In the genomic region with DNA sequence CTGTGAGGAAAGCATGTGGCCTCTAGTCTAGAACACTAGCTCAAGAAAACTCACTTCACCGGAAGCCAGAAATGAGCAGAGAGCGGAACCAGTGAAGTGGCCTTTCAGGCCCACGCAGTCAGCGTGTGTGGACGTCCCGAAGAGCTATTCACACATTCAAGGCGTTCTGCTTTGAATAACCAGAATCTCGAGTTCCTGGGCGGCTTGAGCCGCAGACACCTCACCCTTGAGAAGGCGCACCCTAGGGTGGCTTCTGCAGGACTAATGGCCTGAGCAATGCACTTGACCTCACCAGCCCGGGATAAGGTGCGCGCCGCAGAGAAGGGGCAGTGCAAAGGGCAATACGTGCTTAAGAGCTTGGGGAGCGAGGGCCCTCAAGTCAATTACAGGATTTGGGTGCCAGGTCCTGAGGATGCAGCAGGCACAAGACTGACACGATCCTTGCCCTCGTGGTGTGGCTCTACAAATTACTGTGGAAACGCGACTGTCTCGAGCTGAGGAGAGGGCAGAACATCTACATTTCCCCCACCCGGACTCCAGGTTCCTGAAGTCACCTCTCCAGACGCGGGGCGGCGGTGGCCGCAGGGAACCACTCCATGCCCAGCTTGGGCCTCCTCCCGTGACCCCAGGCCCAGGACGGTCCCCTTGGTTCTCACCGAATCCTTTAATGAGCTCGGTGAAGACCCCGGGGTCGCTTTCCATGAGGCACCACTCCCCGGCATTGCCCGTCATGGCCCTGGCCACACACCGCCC, we compare ENCODE assay signal across 1 cellular context.
TF ChIP-seq lines count a peak whose summit lies in the region.

No MANE protein-coding gene starts in this region.

TF ChIP-seq in HepG2, 621 proteins besides CTCF, POLR2A, EP300 and RAD21 (continued from another document and continues in another):
- TF ChIP-seq, protein P1, sequence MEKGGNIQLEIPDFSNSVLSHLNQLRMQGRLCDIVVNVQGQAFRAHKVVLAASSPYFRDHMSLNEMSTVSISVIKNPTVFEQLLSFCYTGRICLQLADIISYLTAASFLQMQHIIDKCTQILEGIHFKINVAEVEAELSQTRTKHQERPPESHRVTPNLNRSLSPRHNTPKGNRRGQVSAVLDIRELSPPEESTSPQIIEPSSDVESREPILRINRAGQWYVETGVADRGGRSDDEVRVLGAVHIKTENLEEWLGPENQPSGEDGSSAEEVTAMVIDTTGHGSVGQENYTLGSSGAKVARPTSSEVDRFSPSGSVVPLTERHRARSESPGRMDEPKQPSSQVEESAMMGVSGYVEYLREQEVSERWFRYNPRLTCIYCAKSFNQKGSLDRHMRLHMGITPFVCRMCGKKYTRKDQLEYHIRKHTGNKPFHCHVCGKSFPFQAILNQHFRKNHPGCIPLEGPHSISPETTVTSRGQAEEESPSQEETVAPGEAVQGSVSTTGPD (CRISPR knock-in tag; IDR thresholded peaks at IDR 0.05) = 0 out of 2 replicates have a peak, but pooled peaks have one; percentile 65
- TF ChIP-seq ZNF773 (CRISPR knock-in tag; IDR thresholded peaks at IDR 0.05; ENCODE audit: borderline replicate concordance) (no peak), PHF21A (CRISPR knock-in tag; IDR thresholded peaks at IDR 0.05) (no peak), ZMYM3 (CRISPR knock-in tag; IDR thresholded peaks at IDR 0.05) (no peak), HDAC6 (IDR thresholded peaks at IDR 0.05; ENCODE audit: low read depth, low read length) (no peak), KDM1A (CRISPR knock-in tag; IDR thresholded peaks at IDR 0.05) (no peak), MYC (CRISPR knock-in tag; IDR thresholded peaks at IDR 0.05; ENCODE audit: borderline replicate concordance) (0 out of 2 replicates have a peak, but pooled peaks have one; percentile 24), FOSL2 (CRISPR knock-in tag; IDR thresholded peaks at IDR 0.05) (no peak), ZNF510 (CRISPR knock-in tag; IDR thresholded peaks at IDR 0.05; ENCODE audit: low read depth) (no peak), ZSCAN21 (CRISPR knock-in tag; IDR thresholded peaks at IDR 0.05; ENCODE audit: borderline replicate concordance) (no peak), KLF13 (CRISPR knock-in tag; IDR thresholded peaks at IDR 0.05) (no peak), CEBPG (CRISPR knock-in tag; IDR thresholded peaks at IDR 0.05) (no peak), ZC3H13 (CRISPR knock-in tag; IDR thresholded peaks at IDR 0.05) (no peak), ZNF234 (CRISPR knock-in tag; conservative IDR thresholded peaks at IDR 0.05) (no peak), ZNF746 (CRISPR knock-in tag; IDR thresholded peaks at IDR 0.05) (no peak), DPF2 (CRISPR knock-in tag; IDR thresholded peaks at IDR 0.05; ENCODE audit: borderline replicate concordance, low read depth) (no peak), TEAD2 (CRISPR knock-in tag; IDR thresholded peaks at IDR 0.05) (no peak), GATAD2A (CRISPR knock-in tag; IDR thresholded peaks at IDR 0.05) (0 out of 2 replicates have a peak, but pooled peaks have one; percentile 46), SP4 (CRISPR knock-in tag; IDR thresholded peaks at IDR 0.05) (no peak), ZNF672 (CRISPR knock-in tag; IDR thresholded peaks at IDR 0.05) (no peak), POLR2AphosphoS2 (IDR thresholded peaks at IDR 0.05; ENCODE audit: low read depth, low read length) (no peak), SMAD9 (CRISPR knock-in tag; IDR thresholded peaks at IDR 0.05) (no peak), REXO4 (CRISPR knock-in tag; IDR thresholded peaks at IDR 0.05; ENCODE audit: borderline replicate concordance) (0 out of 2 replicates have a peak, but pooled peaks have one; percentile 33), FOXO1 (CRISPR knock-in tag; IDR thresholded peaks at IDR 0.05) (no peak), ZNF143 (CRISPR knock-in tag; IDR thresholded peaks at IDR 0.05) (no peak), AHR (CRISPR knock-in tag; IDR thresholded peaks at IDR 0.05) (no peak), HES4 (CRISPR knock-in tag; IDR thresholded peaks at IDR 0.05; ENCODE audit: borderline replicate concordance) (0 out of 2 replicates have a peak, but pooled peaks have one; percentile 70), ZNF629 (CRISPR knock-in tag; conservative IDR thresholded peaks at IDR 0.05) (no peak), ZNF772 (CRISPR knock-in tag; IDR thresholded peaks at IDR 0.05) (no peak; the same call in 1 of the 2 replicates), MAZ (IDR thresholded peaks at IDR 0.05; ENCODE audit: borderline replicate concordance, low read depth, low read length) (no peak), MAZ (CRISPR knock-in tag; IDR thresholded peaks at IDR 0.05; ENCODE audit: low read depth) (no peak), ZZZ3 (CRISPR knock-in tag; IDR thresholded peaks at IDR 0.05; ENCODE audit: borderline replicate concordance) (no peak), ZMAT3 (CRISPR knock-in tag; conservative IDR thresholded peaks at IDR 0.05) (no peak), SALL1 (CRISPR knock-in tag; IDR thresholded peaks at IDR 0.05) (peak; percentile 14; the same call in 1 of the 2 replicates), RFX5 (IDR thresholded peaks at IDR 0.05; ENCODE audit: low read depth, low read length) (no peak), ZNF263 (CRISPR knock-in tag; IDR thresholded peaks at IDR 0.05) (no peak), MTA1 (CRISPR knock-in tag; IDR thresholded peaks at IDR 0.05; ENCODE audit: borderline replicate concordance) (no peak), SUZ12 (IDR thresholded peaks at IDR 0.05; ENCODE audit: low read depth, low read length) (no peak), ZNF3 (CRISPR knock-in tag; IDR thresholded peaks at IDR 0.05) (no peak), SRSF9 (IDR thresholded peaks at IDR 0.05; ENCODE audit: borderline replicate concordance, insufficient read depth, low read depth, low read length, poor library complexity, severe bottlenecking) (no peak), TAF15 (IDR thresholded peaks at IDR 0.05; ENCODE audit: low read depth, low read length, poor library complexity, severe bottlenecking) (no peak), ZNF160 (CRISPR knock-in tag; IDR thresholded peaks at IDR 0.05) (no peak), PHF8 (CRISPR knock-in tag; IDR thresholded peaks at IDR 0.05) (no peak)
- TF ChIP-seq, protein P2, sequence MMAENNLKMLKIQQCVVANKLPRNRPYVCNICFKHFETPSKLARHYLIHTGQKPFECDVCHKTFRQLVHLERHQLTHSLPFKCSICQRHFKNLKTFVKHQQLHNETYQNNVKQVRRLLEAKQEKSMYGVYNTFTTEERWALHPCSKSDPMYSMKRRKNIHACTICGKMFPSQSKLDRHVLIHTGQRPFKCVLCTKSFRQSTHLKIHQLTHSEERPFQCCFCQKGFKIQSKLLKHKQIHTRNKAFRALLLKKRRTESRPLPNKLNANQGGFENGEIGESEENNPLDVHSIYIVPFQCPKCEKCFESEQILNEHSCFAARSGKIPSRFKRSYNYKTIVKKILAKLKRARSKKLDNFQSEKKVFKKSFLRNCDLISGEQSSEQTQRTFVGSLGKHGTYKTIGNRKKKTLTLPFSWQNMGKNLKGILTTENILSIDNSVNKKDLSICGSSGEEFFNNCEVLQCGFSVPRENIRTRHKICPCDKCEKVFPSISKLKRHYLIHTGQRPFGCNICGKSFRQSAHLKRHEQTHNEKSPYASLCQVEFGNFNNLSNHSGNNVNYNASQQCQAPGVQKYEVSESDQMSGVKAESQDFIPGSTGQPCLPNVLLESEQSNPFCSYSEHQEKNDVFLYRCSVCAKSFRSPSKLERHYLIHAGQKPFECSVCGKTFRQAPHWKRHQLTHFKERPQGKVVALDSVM (CRISPR knock-in tag; IDR thresholded peaks at IDR 0.05) = no peak
- TF ChIP-seq, protein P3, sequence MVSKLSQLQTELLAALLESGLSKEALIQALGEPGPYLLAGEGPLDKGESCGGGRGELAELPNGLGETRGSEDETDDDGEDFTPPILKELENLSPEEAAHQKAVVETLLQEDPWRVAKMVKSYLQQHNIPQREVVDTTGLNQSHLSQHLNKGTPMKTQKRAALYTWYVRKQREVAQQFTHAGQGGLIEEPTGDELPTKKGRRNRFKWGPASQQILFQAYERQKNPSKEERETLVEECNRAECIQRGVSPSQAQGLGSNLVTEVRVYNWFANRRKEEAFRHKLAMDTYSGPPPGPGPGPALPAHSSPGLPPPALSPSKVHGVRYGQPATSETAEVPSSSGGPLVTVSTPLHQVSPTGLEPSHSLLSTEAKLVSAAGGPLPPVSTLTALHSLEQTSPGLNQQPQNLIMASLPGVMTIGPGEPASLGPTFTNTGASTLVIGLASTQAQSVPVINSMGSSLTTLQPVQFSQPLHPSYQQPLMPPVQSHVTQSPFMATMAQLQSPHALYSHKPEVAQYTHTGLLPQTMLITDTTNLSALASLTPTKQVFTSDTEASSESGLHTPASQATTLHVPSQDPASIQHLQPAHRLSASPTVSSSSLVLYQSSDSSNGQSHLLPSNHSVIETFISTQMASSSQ (IDR thresholded peaks at IDR 0.05; ENCODE audit: low read depth) = no peak
- TF ChIP-seq, protein P3 (CRISPR knock-in tag; IDR thresholded peaks at IDR 0.05; ENCODE audit: borderline replicate concordance) = no peak
- TF ChIP-seq, protein P4, sequence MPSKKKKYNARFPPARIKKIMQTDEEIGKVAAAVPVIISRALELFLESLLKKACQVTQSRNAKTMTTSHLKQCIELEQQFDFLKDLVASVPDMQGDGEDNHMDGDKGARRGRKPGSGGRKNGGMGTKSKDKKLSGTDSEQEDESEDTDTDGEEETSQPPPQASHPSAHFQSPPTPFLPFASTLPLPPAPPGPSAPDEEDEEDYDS (CRISPR knock-in tag; IDR thresholded peaks at IDR 0.05) = peak; percentile 25; the same call in 1 of the 2 replicates
- TF ChIP-seq, protein P5, sequence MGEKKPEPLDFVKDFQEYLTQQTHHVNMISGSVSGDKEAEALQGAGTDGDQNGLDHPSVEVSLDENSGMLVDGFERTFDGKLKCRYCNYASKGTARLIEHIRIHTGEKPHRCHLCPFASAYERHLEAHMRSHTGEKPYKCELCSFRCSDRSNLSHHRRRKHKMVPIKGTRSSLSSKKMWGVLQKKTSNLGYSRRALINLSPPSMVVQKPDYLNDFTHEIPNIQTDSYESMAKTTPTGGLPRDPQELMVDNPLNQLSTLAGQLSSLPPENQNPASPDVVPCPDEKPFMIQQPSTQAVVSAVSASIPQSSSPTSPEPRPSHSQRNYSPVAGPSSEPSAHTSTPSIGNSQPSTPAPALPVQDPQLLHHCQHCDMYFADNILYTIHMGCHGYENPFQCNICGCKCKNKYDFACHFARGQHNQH (CRISPR knock-in tag; IDR thresholded peaks at IDR 0.05) = no peak
- TF ChIP-seq, protein P6, sequence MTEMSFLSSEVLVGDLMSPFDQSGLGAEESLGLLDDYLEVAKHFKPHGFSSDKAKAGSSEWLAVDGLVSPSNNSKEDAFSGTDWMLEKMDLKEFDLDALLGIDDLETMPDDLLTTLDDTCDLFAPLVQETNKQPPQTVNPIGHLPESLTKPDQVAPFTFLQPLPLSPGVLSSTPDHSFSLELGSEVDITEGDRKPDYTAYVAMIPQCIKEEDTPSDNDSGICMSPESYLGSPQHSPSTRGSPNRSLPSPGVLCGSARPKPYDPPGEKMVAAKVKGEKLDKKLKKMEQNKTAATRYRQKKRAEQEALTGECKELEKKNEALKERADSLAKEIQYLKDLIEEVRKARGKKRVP (CRISPR knock-in tag; IDR thresholded peaks at IDR 0.05) = no peak
- TF ChIP-seq, protein P7, sequence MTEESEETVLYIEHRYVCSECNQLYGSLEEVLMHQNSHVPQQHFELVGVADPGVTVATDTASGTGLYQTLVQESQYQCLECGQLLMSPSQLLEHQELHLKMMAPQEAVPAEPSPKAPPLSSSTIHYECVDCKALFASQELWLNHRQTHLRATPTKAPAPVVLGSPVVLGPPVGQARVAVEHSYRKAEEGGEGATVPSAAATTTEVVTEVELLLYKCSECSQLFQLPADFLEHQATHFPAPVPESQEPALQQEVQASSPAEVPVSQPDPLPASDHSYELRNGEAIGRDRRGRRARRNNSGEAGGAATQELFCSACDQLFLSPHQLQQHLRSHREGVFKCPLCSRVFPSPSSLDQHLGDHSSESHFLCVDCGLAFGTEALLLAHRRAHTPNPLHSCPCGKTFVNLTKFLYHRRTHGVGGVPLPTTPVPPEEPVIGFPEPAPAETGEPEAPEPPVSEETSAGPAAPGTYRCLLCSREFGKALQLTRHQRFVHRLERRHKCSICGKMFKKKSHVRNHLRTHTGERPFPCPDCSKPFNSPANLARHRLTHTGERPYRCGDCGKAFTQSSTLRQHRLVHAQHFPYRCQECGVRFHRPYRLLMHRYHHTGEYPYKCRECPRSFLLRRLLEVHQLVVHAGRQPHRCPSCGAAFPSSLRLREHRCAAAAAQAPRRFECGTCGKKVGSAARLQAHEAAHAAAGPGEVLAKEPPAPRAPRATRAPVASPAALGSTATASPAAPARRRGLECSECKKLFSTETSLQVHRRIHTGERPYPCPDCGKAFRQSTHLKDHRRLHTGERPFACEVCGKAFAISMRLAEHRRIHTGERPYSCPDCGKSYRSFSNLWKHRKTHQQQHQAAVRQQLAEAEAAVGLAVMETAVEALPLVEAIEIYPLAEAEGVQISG (CRISPR knock-in tag; IDR thresholded peaks at IDR 0.05) = no peak
- TF ChIP-seq, protein P8, sequence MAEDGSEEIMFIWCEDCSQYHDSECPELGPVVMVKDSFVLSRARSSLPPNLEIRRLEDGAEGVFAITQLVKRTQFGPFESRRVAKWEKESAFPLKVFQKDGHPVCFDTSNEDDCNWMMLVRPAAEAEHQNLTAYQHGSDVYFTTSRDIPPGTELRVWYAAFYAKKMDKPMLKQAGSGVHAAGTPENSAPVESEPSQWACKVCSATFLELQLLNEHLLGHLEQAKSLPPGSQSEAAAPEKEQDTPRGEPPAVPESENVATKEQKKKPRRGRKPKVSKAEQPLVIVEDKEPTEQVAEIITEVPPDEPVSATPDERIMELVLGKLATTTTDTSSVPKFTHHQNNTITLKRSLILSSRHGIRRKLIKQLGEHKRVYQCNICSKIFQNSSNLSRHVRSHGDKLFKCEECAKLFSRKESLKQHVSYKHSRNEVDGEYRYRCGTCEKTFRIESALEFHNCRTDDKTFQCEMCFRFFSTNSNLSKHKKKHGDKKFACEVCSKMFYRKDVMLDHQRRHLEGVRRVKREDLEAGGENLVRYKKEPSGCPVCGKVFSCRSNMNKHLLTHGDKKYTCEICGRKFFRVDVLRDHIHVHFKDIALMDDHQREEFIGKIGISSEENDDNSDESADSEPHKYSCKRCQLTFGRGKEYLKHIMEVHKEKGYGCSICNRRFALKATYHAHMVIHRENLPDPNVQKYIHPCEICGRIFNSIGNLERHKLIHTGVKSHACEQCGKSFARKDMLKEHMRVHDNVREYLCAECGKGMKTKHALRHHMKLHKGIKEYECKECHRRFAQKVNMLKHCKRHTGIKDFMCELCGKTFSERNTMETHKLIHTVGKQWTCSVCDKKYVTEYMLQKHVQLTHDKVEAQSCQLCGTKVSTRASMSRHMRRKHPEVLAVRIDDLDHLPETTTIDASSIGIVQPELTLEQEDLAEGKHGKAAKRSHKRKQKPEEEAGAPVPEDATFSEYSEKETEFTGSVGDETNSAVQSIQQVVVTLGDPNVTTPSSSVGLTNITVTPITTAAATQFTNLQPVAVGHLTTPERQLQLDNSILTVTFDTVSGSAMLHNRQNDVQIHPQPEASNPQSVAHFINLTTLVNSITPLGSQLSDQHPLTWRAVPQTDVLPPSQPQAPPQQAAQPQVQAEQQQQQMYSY (CRISPR knock-in tag; IDR thresholded peaks at IDR 0.05) = no peak
